In genomic region chr16:2468725-2469398, GRCh38 we compare ENCODE assay signal across 8 cellular contexts. TPM values are rescaled to one million over a fixed set of nuclear protein-coding genes. Genes with fewer than 3 reads are reported as not detected.
DNase-seq lines count a peak whose midpoint lies in the region; ATAC-seq and TF ChIP-seq lines count a peak whose summit lies in the region.

No MANE protein-coding gene starts in this region.

- ATAC-seq in GM21786 (IDR thresholded peaks at IDR 0.05; ENCODE audit: unreplicated experiment) (peak; percentile 47), psoas muscle (peak in 3 of 4 donors; percentile 14 to 21 (median 19)), GM18517 (IDR thresholded peaks at IDR 0.05; ENCODE audit: unreplicated experiment) (no peak)

- H3K4me3 ChIP-seq in coronary artery (peak overlapping the region; percentile 80), psoas muscle (peak overlapping the region; percentile 75)

- intact Hi-C loops in psoas muscle (cut with DNase I): no loop called here

- 5 to 12% (median 11%) methylated on average over 13 to 14 of the region's 14 CpGs for WGBS in psoas muscle, 3 donors

- H3K27me3 ChIP-seq in psoas muscle (ENCODE audit: insufficient read depth in 3 of 3, low read length in 2 of 3): peaks cover 0 to 42% (median 3%) of the 10 kb centered on the region in 3 donors

- DNase-seq in A172 (ENCODE audit: low spot score) (peak; percentile 46), NCI-H2196 (lab: John Stamatoyannopoulos, UW; ENCODE audit: unreplicated experiment) (peak; percentile 81), coronary artery (ENCODE audit: low spot score) (no peak), psoas muscle (no peak), NCI-H226 (no peak), T-helper 1 cell (no peak)

- H3K36me3 ChIP-seq in psoas muscle (ENCODE audit: insufficient read depth in 1 of 2, low read depth in 1 of 2): no peaks in the 10 kb centered on the region

- peaks cover 30% of the 10 kb centered on the region for H3K4me1 ChIP-seq in psoas muscle

- no peak for TF ChIP-seq CTCF in coronary artery (IDR thresholded peaks at IDR 0.05)
- TF ChIP-seq CTCF in psoas muscle (IDR thresholded peaks at IDR 0.05): no peak

- no peaks in the 10 kb centered on the region for H3K9me3 ChIP-seq in psoas muscle

- no peak overlapping the region for H3K27ac ChIP-seq in coronary artery
- no peak overlapping the region for H3K27ac ChIP-seq in psoas muscle

RNA-seq across cellular contexts. Expression of gene NTN3, which starts 2.2 kb away (rescaled TPM):
- total RNA-seq in A172 (2014; rRNA removed; shearing (Covaris generic)): 0.12 TPM in 1 of 2 replicates, not detected in the other
- total RNA-seq in psoas muscle: under 1 TPM in 3 of 4 donors, not detected in 1; 0.13 to 0.20 (median 0.14) TPM
- under 1 TPM in 1 of 3 donors, not detected in 2; 0.01 TPM for polyA plus RNA-seq in psoas muscle

RNA-seq across cellular contexts. Expression of gene TBC1D24, which starts 6.1 kb away (rescaled TPM):
- 8.6 and 18.0 TPM in 2 replicates for total RNA-seq in A172 (2014; rRNA removed; shearing (Covaris generic))
- 1 to 10 TPM; 6.0 to 8.9 (median 6.5) TPM for total RNA-seq in psoas muscle
- polyA plus RNA-seq in psoas muscle: 1 to 10 TPM; 3.2 to 5.4 (median 4.8) TPM

RNA-seq across cellular contexts. Expression of gene TEDC2, which starts 9.0 kb away (rescaled TPM):
- total RNA-seq in A172 (2014; rRNA removed; shearing (Covaris generic)): 33.2 and 48.6 TPM in 2 replicates
- 1 to 10 TPM in 1 of 4 donors, under 1 TPM in 3; 0.25 to 1.1 (median 0.47) TPM for total RNA-seq in psoas muscle
- polyA plus RNA-seq in psoas muscle: 1 to 10 TPM in 2 of 3 donors, under 1 TPM in 1; 0.34 to 3.0 (median 1.2) TPM

RNA-seq across cellular contexts. Expression of gene CCNF, which starts 39.6 kb away (rescaled TPM):
- total RNA-seq in A172 (2014; rRNA removed; shearing (Covaris generic)): 52.0 and 54.5 TPM in 2 replicates
- total RNA-seq in psoas muscle: 1 to 10 TPM; 1.2 to 1.8 (median 1.7) TPM
- polyA plus RNA-seq in psoas muscle: 1 to 10 TPM; 1.1 to 2.3 (median 1.7) TPM

RNA-seq across cellular contexts. Expression of gene ATP6V0C, which starts 44.9 kb away (rescaled TPM):
- total RNA-seq in A172 (2014; rRNA removed; shearing (Covaris generic)): 24.7 and 51.1 TPM in 2 replicates
- total RNA-seq in psoas muscle: 100 to 1,000 TPM; 116 to 193 (median 182) TPM
- 100 to 1,000 TPM; 165 to 241 (median 174) TPM for polyA plus RNA-seq in psoas muscle

Comparison
In these comparisons a context has a peak if more than half of its experiments do, and no peak if none do; other contexts are left out.
1. DNase-seq: peak in A172 (single experiment) and NCI-H2196 (single experiment); none in coronary artery (single experiment), psoas muscle (0 of 2), NCI-H226 (single experiment) and T-helper 1 cell (0 of 5).
2. RNA of gene TEDC2, which starts 9.0 kb away (total RNA-seq): 33.2 to 48.6 TPM in A172; 0.25 to 1.1 TPM in psoas muscle; every median in the first group is over 10 times any median in the second.